8 cellular contexts compared by ENCODE assay signal in the genomic region with DNA sequence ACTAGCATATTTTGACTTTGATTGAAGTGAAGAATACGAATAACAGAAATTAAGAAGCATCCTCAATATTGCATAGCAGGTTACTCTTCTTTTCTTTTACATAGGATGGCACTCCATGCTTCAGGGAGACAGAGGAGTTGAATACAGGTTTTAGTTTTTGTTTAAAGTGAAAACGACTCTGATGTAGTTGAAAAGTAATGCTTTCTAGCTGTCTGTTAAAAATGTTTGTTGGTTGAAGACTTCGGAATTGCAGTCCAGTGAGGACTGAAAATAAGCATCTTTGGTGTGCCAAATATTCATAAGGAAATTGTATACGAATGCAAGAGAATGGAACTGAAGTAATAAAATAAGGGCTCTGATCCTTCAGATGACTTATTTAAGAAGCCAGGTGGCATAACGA. TPM values are rescaled to one million over a fixed set of nuclear protein-coding genes. Genes with fewer than 3 reads are reported as not detected.
DNase-seq lines count a peak whose midpoint lies in the region; ATAC-seq and TF ChIP-seq lines count a peak whose summit lies in the region.

No MANE protein-coding gene starts in this region.

- H3K9me3 ChIP-seq in heart right ventricle = no peaks in the 10 kb centered on the region
- no peaks in the 10 kb centered on the region for H3K9me3 ChIP-seq in body of pancreas
- no peaks in the 10 kb centered on the region for H3K9me3 ChIP-seq in mucosa of rectum (ENCODE audit: control insufficient read depth in 2 of 2, low read length in 2 of 2)
- no peaks in the 10 kb centered on the region for H3K9me3 ChIP-seq in aorta (ENCODE audit: control insufficient read depth, low read length)

- peak overlapping the region in 4 of 10 donors; percentile 40 to 65 (median 59) for H3K27ac ChIP-seq in heart right ventricle
- peak overlapping the region; percentile 69 to 88 (median 84) for H3K27ac ChIP-seq in body of pancreas
- H3K27ac ChIP-seq in mucosa of rectum (ENCODE audit: low read depth in 2 of 2, low read length in 2 of 2) = no peak overlapping the region
- H3K27ac ChIP-seq in aorta (ENCODE audit: low read depth in 1 of 2, low read length in 2 of 2) = no peak overlapping the region

- H3K9ac ChIP-seq in mucosa of rectum (ENCODE audit: low read depth in 1 of 2, low read length in 2 of 2) = peak overlapping the region; percentile 60 to 74

- DNase-seq in heart right ventricle (no peak), left cardiac atrium (no peak), body of pancreas (no peak), aorta (no peak), NCI-H2171 (lab: John Stamatoyannopoulos, UW) (no peak), NCI-H1092 treated with DMSO at 0.1 percent for 48 hours (lab: John Stamatoyannopoulos, UW) (no peak)

- H3K4me1 ChIP-seq in heart right ventricle (peaks cover 0 to 23% (median 13%) of the 10 kb centered on the region in 9 donors), body of pancreas (peaks cover 16% of the 10 kb centered on the region), mucosa of rectum (ENCODE audit: control insufficient read depth in 2 of 2, insufficient read depth in 2 of 2, low read length in 2 of 2) (peaks cover 0 to 6% of the 10 kb centered on the region in 2 donors), aorta (ENCODE audit: control insufficient read depth in 1 of 2, insufficient read depth in 2 of 2, low read length in 2 of 2) (no peaks in the 10 kb centered on the region)

- intact Hi-C loops in heart right ventricle (cut with DNase I) = loop anchor here in 2 of 10 donors (5.0 to 10.0 kb wide), 2 partner anchors 54 to 98 kb away; no protein-coding TSS in a partner anchor
- intact Hi-C loops in left cardiac atrium (cut with DNase I) = loop anchor here in 1 of 2 donors (10.0 kb wide), 1 partner anchor 118 kb away; no protein-coding TSS in a partner anchor
- intact Hi-C loops in body of pancreas (cut with DNase I) = no loop called here
- intact Hi-C loops in aorta (cut with DNase I) = no loop called here

- TF ChIP-seq CTCF in heart right ventricle (IDR thresholded peaks at IDR 0.05) (no peak), body of pancreas (IDR thresholded peaks at IDR 0.05) (peak in 2 of 7 experiments; percentile 3 to 30)

- H3K36me3 ChIP-seq in heart right ventricle = no peaks in the 10 kb centered on the region
- no peaks in the 10 kb centered on the region for H3K36me3 ChIP-seq in body of pancreas (replicated peaks in 1 of 2; ENCODE audit: insufficient read depth in 1 of 2, low read depth in 2 of 2)
- no peaks in the 10 kb centered on the region for H3K36me3 ChIP-seq in mucosa of rectum (ENCODE audit: control insufficient read depth in 2 of 2, insufficient read depth in 2 of 2, low read length in 2 of 2)
- H3K36me3 ChIP-seq in aorta (ENCODE audit: control insufficient read depth in 1 of 2, insufficient read depth in 2 of 2, low read length in 1 of 2) = no peaks in the 10 kb centered on the region

- ATAC-seq in heart right ventricle = no peak
- no peak for ATAC-seq in left cardiac atrium
- no peak for ATAC-seq in body of pancreas
- ATAC-seq in aorta (ENCODE audit: low FRiP score) = no peak
- no peak for ATAC-seq in GM19397 (IDR thresholded peaks at IDR 0.05; ENCODE audit: unreplicated experiment)

- WGBS in heart right ventricle, 2 donors = 23 to 25% methylated on average over 5 of the region's 5 CpGs
- 4 to 5% methylated on average over 5 of the region's 5 CpGs for WGBS in body of pancreas, 2 donors
- 11 to 12% methylated on average over 5 of the region's 5 CpGs for WGBS in aorta, 2 donors

- H3K27me3 ChIP-seq in heart right ventricle = peaks cover 0 to 64% (median 43%) of the 10 kb centered on the region in 7 donors
- H3K27me3 ChIP-seq in body of pancreas = no peaks in the 10 kb centered on the region
- peaks cover 2 to 4% of the 10 kb centered on the region in 2 donors for H3K27me3 ChIP-seq in mucosa of rectum (ENCODE audit: control insufficient read depth in 2 of 2, insufficient read depth in 2 of 2, low read length in 2 of 2)
- H3K27me3 ChIP-seq in aorta (ENCODE audit: control insufficient read depth in 1 of 2, insufficient read depth in 2 of 2, low read length in 1 of 2) = no peaks in the 10 kb centered on the region

- no peak for TF ChIP-seq POLR2A in body of pancreas (IDR thresholded peaks at IDR 0.05)

- H3K4me3 ChIP-seq in heart right ventricle (peak overlapping the region; percentile 29 to 68 (median 62)), body of pancreas (no peak overlapping the region), mucosa of rectum (ENCODE audit: low read length in 2 of 2) (peak overlapping the region; percentile 84 to 87), aorta (ENCODE audit: low read length in 2 of 2) (peak overlapping the region; percentile 75 to 91)

RNA-seq across cellular contexts. Expression of a gene that starts 0.6 kb away (rescaled TPM):
- 1 to 10 TPM; 3.1 to 8.1 (median 7.2) TPM for total RNA-seq in heart right ventricle
- 1 to 10 TPM; 1.4 to 2.5 TPM for polyA plus RNA-seq in heart right ventricle
- 1 to 10 TPM; 4.8 to 9.5 TPM for total RNA-seq in left cardiac atrium
- 100 to 1,000 TPM in 1 of 2 donors, 10 to 100 TPM in 1; 59.4 to 124 TPM for total RNA-seq in body of pancreas
- 10 to 100 TPM; 12.2 to 13.1 TPM for total RNA-seq in aorta
- polyA plus RNA-seq in aorta = 1 to 10 TPM in 1 of 2 donors, under 1 TPM in 1; 0.05 to 5.8 TPM

Comparison
In these comparisons a context has a peak if more than half of its experiments do, and no peak if none do; other contexts are left out.
1. H3K27ac ChIP-seq: peak in body of pancreas (4 of 4); none in mucosa of rectum (0 of 2) and aorta (0 of 2).
2. H3K4me3 ChIP-seq: peak in heart right ventricle (10 of 10), mucosa of rectum (2 of 2) and aorta (2 of 2); none in body of pancreas (0 of 2).
3. RNA of a gene that starts 0.6 kb away (total RNA-seq): 59.4 to 124 TPM in body of pancreas; 12.2 to 13.1 TPM in aorta, 4.8 to 9.5 TPM in left cardiac atrium and 3.1 to 8.1 TPM in heart right ventricle; every median in the first group is over 4 times any median in the second.